ENCODE assay signal across 8 cellular contexts in genomic region chr7:91557789-91558396, GRCh38.
DNase-seq lines count a peak whose midpoint lies in the region; ATAC-seq and TF ChIP-seq lines count a peak whose summit lies in the region.

No MANE protein-coding gene starts in this region.

- no peaks in the 10 kb centered on the region for H3K27me3 ChIP-seq in SK-N-SH (ENCODE audit: insufficient read depth)
- no peaks in the 10 kb centered on the region for H3K27me3 ChIP-seq in trophoblast cell (ENCODE audit: insufficient read depth, low read length)
- H3K27me3 ChIP-seq in transverse colon, result no peaks in the 10 kb centered on the region
- H3K27me3 ChIP-seq in heart right ventricle, result peaks cover 0 to 5% (median 0%) of the 10 kb centered on the region in 7 donors

- H3K23ac ChIP-seq in trophoblast cell (ENCODE audit: low read length), result no peak overlapping the region

- peak overlapping the region; percentile 45 for H4K91ac ChIP-seq in trophoblast cell (ENCODE audit: low read depth, low read length)

- no peaks in the 10 kb centered on the region for H4K20me1 ChIP-seq in SK-N-SH (ENCODE audit: insufficient read depth)

- no peak for TF ChIP-seq POLR2A in transverse colon (IDR thresholded peaks at IDR 0.05)

- POLR2A ChIA-PET in SK-N-SH (lab: Yijun Ruan, JAX), result no interaction called here

- in situ Hi-C loops in transverse colon (cut with MboI; ENCODE audit: low pct_ligation_motif_present in 1 of 4, low pct_unique_long_range_greater_than_20kb in 1 of 4, low sequenced_read_pairs in 3 of 4), result no loop called here

- H3K18ac ChIP-seq in trophoblast cell (ENCODE audit: low read length), result no peak overlapping the region

- peaks cover 14% of the 10 kb centered on the region for H3F3A ChIP-seq in SK-N-SH (replicated peaks; ENCODE audit: insufficient read depth)

- TF ChIP-seq RAD21 in SK-N-SH (IDR thresholded peaks at IDR 0.05; ENCODE audit: low read length), result no peak

- H3K14ac ChIP-seq in trophoblast cell (ENCODE audit: low read length), result no peak overlapping the region

- CTCF ChIA-PET in SK-N-SH (lab: Yijun Ruan, JAX), result no interaction called here

- H3K27ac ChIP-seq in SK-N-SH (ENCODE audit: low read depth in 2 of 2, low read length in 1 of 2), result peak overlapping the region in 1 of 2 experiments; percentile 96; a peak in 2 of 4 replicates
- peak overlapping the region; percentile 18 for H3K27ac ChIP-seq in trophoblast cell (ENCODE audit: low read depth, low read length)
- no peak overlapping the region for H3K27ac ChIP-seq in transverse colon
- H3K27ac ChIP-seq in heart right ventricle, result no peak overlapping the region

- no peak overlapping the region for H4K12ac ChIP-seq in trophoblast cell (ENCODE audit: low read depth, low read length)

- DNase-seq in SK-N-SH (no peak), trophoblast cell (peak; percentile 88 to 97), SKM-1 (lab: John Stamatoyannopoulos, UW; ENCODE audit: unreplicated experiment) (no peak), transverse colon (no peak), dedifferentiated amniotic fluid mesenchymal stem cell (ENCODE audit: extremely low spot score) (no peak), heart right ventricle (no peak)

- no peak overlapping the region for H3K4me3 ChIP-seq in SK-N-SH (ENCODE audit: low read depth in 2 of 2, low read length in 1 of 2)
- no peak overlapping the region for H3K4me3 ChIP-seq in trophoblast cell (ENCODE audit: low read depth, low read length)
- no peak overlapping the region for H3K4me3 ChIP-seq in transverse colon
- no peak overlapping the region for H3K4me3 ChIP-seq in heart right ventricle

- H2AK5ac ChIP-seq in trophoblast cell (ENCODE audit: low read length), result no peak overlapping the region

- TF ChIP-seq CTCF in SK-N-SH (IDR thresholded peaks at IDR 0.05), result no peak
- TF ChIP-seq CTCF in transverse colon (IDR thresholded peaks at IDR 0.05), result no peak
- TF ChIP-seq CTCF in heart right ventricle (IDR thresholded peaks at IDR 0.05), result no peak

- 35% methylated on average over 8 of the region's 8 CpGs for WGBS in SK-N-SH (ENCODE audit: low lambda C conversion rate)
- WGBS in trophoblast cell (ENCODE audit: extremely low coverage, insufficient coverage, insufficient read length), result no CpG with 5 or more reads among the region's 8 CpGs
- WGBS in transverse colon (ENCODE audit: low coverage in 1 of 2), 2 donors, result 62 to 68% methylated on average over 7 to 8 of the region's 8 CpGs
- WGBS in heart right ventricle, 2 donors, result 85 to 90% methylated on average over 8 of the region's 8 CpGs

- intact Hi-C loops in transverse colon (cut with DNase I; ENCODE audit: low total_unique reads) (no loop called here), heart right ventricle (cut with DNase I) (loop anchor here in 1 of 10 donors (5.0 kb wide), 1 partner anchor 1204 kb away; no protein-coding TSS in a partner anchor)

- H2AFZ ChIP-seq in SK-N-SH (ENCODE audit: low read depth), result peak overlapping the region; percentile 56
- H2AFZ ChIP-seq in trophoblast cell (ENCODE audit: insufficient read depth, low read length, poor library complexity), result no peak overlapping the region

- no peaks in the 10 kb centered on the region for H3K9me2 ChIP-seq in SK-N-SH

- H3K79me1 ChIP-seq in trophoblast cell (ENCODE audit: low read length), result peaks cover 15% of the 10 kb centered on the region

- ATAC-seq in GM18873 (IDR thresholded peaks at IDR 0.05; ENCODE audit: low FRiP score, unreplicated experiment) (peak; percentile 92), HG02870 (IDR thresholded peaks at IDR 0.05; ENCODE audit: unreplicated experiment) (peak; percentile 89), heart right ventricle (no peak)

- no peak overlapping the region for H2BK120ac ChIP-seq in trophoblast cell (ENCODE audit: insufficient read depth, low read length, poor library complexity)

- peak overlapping the region; percentile 6 for H2BK12ac ChIP-seq in trophoblast cell (ENCODE audit: low read length)

- peak overlapping the region; percentile 42 for H3K4me2 ChIP-seq in SK-N-SH
- no peak overlapping the region for H3K4me2 ChIP-seq in trophoblast cell (ENCODE audit: low read length)

- no peaks in the 10 kb centered on the region for H3K79me2 ChIP-seq in SK-N-SH (ENCODE audit: insufficient read depth)
- H3K79me2 ChIP-seq in trophoblast cell (ENCODE audit: control insufficient read depth, insufficient read depth, low read length, poor library complexity), result peaks cover 2% of the 10 kb centered on the region

- TF ChIP-seq EP300 in SK-N-SH (IDR thresholded peaks at IDR 0.05; ENCODE audit: borderline replicate concordance in 1 of 2, low read depth in 1 of 2, low read length in 1 of 2), result peak; percentile 8 to 64; a peak in 1 of 4 replicates
- no peak for TF ChIP-seq EP300 in transverse colon (IDR thresholded peaks at IDR 0.05; ENCODE audit: low read depth)

- H3K36me3 ChIP-seq in SK-N-SH (replicated peaks in 1 of 2; ENCODE audit: control insufficient read depth in 1 of 2, insufficient read depth in 2 of 2, low read length in 1 of 2), result no peaks in the 10 kb centered on the region
- H3K36me3 ChIP-seq in trophoblast cell (ENCODE audit: control insufficient read depth in 1 of 2, insufficient read depth in 2 of 2, low read length in 2 of 2), result no peaks in the 10 kb centered on the region
- no peaks in the 10 kb centered on the region for H3K36me3 ChIP-seq in transverse colon
- no peaks in the 10 kb centered on the region for H3K36me3 ChIP-seq in heart right ventricle

- no peak overlapping the region for H3K4ac ChIP-seq in trophoblast cell (ENCODE audit: low read depth, low read length)

- H4K8ac ChIP-seq in trophoblast cell (ENCODE audit: low read depth, low read length), result no peak overlapping the region

- peak overlapping the region; percentile 8 for H2BK5ac ChIP-seq in trophoblast cell (ENCODE audit: low read depth, low read length, poor library complexity)

- H3K9ac ChIP-seq in SK-N-SH (peak overlapping the region; percentile 64), trophoblast cell (ENCODE audit: low read length) (no peak overlapping the region)

- H3K4me1 ChIP-seq in SK-N-SH (ENCODE audit: control insufficient read depth in 1 of 2, insufficient read depth in 2 of 2, low read depth in 1 of 2, low read length in 1 of 2), result peaks cover 11% of the 10 kb centered on the region in 2 experiments; a peak in 3 of 4 replicates
- H3K4me1 ChIP-seq in trophoblast cell (ENCODE audit: control insufficient read depth in 1 of 2, insufficient read depth in 2 of 2, low read length in 2 of 2), result peaks cover 7 to 20% of the 10 kb centered on the region in 2 experiments
- no peaks in the 10 kb centered on the region for H3K4me1 ChIP-seq in transverse colon
- H3K4me1 ChIP-seq in heart right ventricle, result no peaks in the 10 kb centered on the region

- no peaks in the 10 kb centered on the region for H3K9me3 ChIP-seq in SK-N-SH
- no peaks in the 10 kb centered on the region for H3K9me3 ChIP-seq in trophoblast cell (ENCODE audit: insufficient read depth, low read depth, low read length)
- no peaks in the 10 kb centered on the region for H3K9me3 ChIP-seq in transverse colon
- H3K9me3 ChIP-seq in heart right ventricle, result no peaks in the 10 kb centered on the region

TF ChIP-seq in SK-N-SH, 30 proteins besides CTCF, POLR2A, EP300 and RAD21 (continues in another document):
- no peak for TF ChIP-seq SMC3 (IDR thresholded peaks at IDR 0.05; ENCODE audit: low read depth, low read length)
- TF ChIP-seq NFIC (IDR thresholded peaks at IDR 0.05; ENCODE audit: borderline replicate concordance), result peak; percentile 53; the same call in 1 of the 2 replicates
- no peak for TF ChIP-seq YY1 (IDR thresholded peaks at IDR 0.05; ENCODE audit: low read depth)
- TF ChIP-seq USF1 (IDR thresholded peaks at IDR 0.05; ENCODE audit: borderline replicate concordance, low read depth), result no peak
- TF ChIP-seq SIN3A (IDR thresholded peaks at IDR 0.05; ENCODE audit: borderline replicate concordance, low read depth, low read length), result no peak
- TF ChIP-seq TEAD4 (IDR thresholded peaks at IDR 0.05; ENCODE audit: borderline replicate concordance, insufficient read depth), result no peak; the same call in 1 of the 2 replicates
- peak; percentile 86 for TF ChIP-seq PBX3 (IDR thresholded peaks at IDR 0.05)
- peak; percentile 93 for TF ChIP-seq JUND (IDR thresholded peaks at IDR 0.05)
- no peak for TF ChIP-seq USF2 (IDR thresholded peaks at IDR 0.05; ENCODE audit: borderline replicate concordance, low read depth, low read length)
- TF ChIP-seq FOSL2 (IDR thresholded peaks at IDR 0.05; ENCODE audit: borderline replicate concordance, low read depth), result peak; percentile 94
- no peak for TF ChIP-seq CHD2 (IDR thresholded peaks at IDR 0.05; ENCODE audit: low read length, partially characterized antibody)
- TF ChIP-seq RFX5 (IDR thresholded peaks at IDR 0.05; ENCODE audit: low read length), result no peak
- TF ChIP-seq TCF12 (IDR thresholded peaks at IDR 0.05), result peak; percentile 69
- TF ChIP-seq POLR2AphosphoS5 (IDR thresholded peaks at IDR 0.05; ENCODE audit: low read depth, low read length), result no peak

Comparison
In these comparisons a context has a peak if more than half of its experiments do, and no peak if none do; other contexts are left out.
1. ATAC-seq: peak in GM18873 (single experiment) and HG02870 (single experiment); none in heart right ventricle (0 of 8).
2. DNase-seq: peak in trophoblast cell (2 of 2); none in SK-N-SH (single experiment), SKM-1 (single experiment), transverse colon (single experiment), dedifferentiated amniotic fluid mesenchymal stem cell (single experiment) and heart right ventricle (0 of 2).